ENCODE assay signal across 1 cellular context in genomic region chr2:226581004-226581403, GRCh38.
TF ChIP-seq lines count a peak whose summit lies in the region.

No MANE protein-coding gene starts in this region.

TF ChIP-seq in IMR-90, 13 proteins besides CTCF, POLR2A, EP300 and RAD21:
- TF ChIP-seq ELK1 (IDR thresholded peaks at IDR 0.05; ENCODE audit: borderline replicate concordance, low read depth, low read length): no peak
- no peak for TF ChIP-seq MAFK (IDR thresholded peaks at IDR 0.05; ENCODE audit: low read depth, low read length)
- TF ChIP-seq MXI1 (IDR thresholded peaks at IDR 0.05; ENCODE audit: borderline replicate concordance, low read depth, low read length): no peak
- TF ChIP-seq USF2 (IDR thresholded peaks at IDR 0.05; ENCODE audit: low read depth, low read length): no peak
- TF ChIP-seq MAZ (IDR thresholded peaks at IDR 0.05; ENCODE audit: borderline replicate concordance, low read depth, low read length): no peak
